ENCODE assay signal across 20 cellular contexts in the genomic region with DNA sequence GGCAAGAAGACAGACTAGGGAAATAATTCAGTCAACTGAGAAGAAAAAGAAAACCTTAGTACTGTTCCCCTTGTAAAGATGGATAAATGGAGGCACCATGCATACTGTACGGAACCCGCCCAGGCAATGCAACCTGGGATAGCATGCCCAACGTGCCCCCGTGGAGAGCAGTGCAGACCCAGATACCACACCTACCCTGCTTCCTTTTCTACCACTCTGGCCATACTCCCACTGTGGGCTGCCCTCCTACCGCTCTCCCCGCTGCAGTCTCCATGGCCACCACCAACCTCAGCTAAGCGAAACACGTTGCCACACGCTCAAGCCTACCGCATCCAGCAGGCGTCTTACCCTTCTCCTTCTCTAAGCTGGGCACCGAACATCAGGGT.
DNase-seq lines count a peak whose midpoint lies in the region; ATAC-seq, FAIRE-seq and TF ChIP-seq lines count a peak whose summit lies in the region.
"Had no signal": no experiment of that assay in that cellular context is flagged by ENCODE, and none has a peak within 500 bp of the region (broad histone marks: within the 10 kb centered on the region; RNA-seq: fewer than 3 reads in every experiment).

No MANE protein-coding gene starts in this region.

- peaks cover 43 to 45% of the 10 kb centered on the region in 2 experiments for H3K27me3 ChIP-seq in K562 (ENCODE audit: control insufficient read depth in 2 of 2, insufficient read depth in 2 of 2, low read length in 2 of 2)

- CTCF ChIA-PET in K562 (lab: Yijun Ruan, JAX; ENCODE audit: low intra/inter-chr PET ratio) = interaction anchor here (1.4 kb wide), 1 partner anchor 10 kb away, joined by 5 read pairs; no protein-coding TSS in a partner anchor

- TSS peak; percentile 78 for BruUV-seq in K562 (replicated peaks; lab: Mats Ljungman, UMichigan)

- peak; percentile 92; the same call in 1 of the 2 replicates for TF ChIP-seq POLR2A in K562 (conservative IDR thresholded peaks at IDR 0.05)

- peak; percentile 52 for DNase-seq in Right ventricle myocardium inferior (ENCODE audit: missing footprints)
- no peak for DNase-seq in Right ventricle myocardium superior
- DNase-seq in K562 (ENCODE audit: extremely low read depth in 1 of 4, low spot score in 3 of 4) = no peak
- peak; percentile 41 for DNase-seq in sciatic nerve (ENCODE audit: low spot score)
- no peak for DNase-seq in NCI-H526 treated with DMSO at 0.1 percent for 48 hours (lab: John Stamatoyannopoulos, UW)
- DNase-seq in GM13976 (ENCODE audit: low spot score) = no peak
- no peak for DNase-seq in SIG-M5 treated with dmso at 0.1 percent for 504 hours (lab: John Stamatoyannopoulos, UW; ENCODE audit: unreplicated experiment)
- DNase-seq: CD8-positive, alpha-beta memory T cell; DMS79 treated with DMSO at 0.1 percent for 48 hours; GOT3; Kasumi-1; NCI-H1417; NCI-H1694 treated with DMSO at 0.1 percent for 48 hours; NCI-H2081 treated with DMSO at 0.1 percent for 48 hours; NCI-H526; SW 1271 had no signal

- H3K79me2 ChIP-seq in K562 (ENCODE audit: control insufficient read depth, insufficient read depth, low read length) = no peaks in the 10 kb centered on the region

- TF ChIP-seq CTCF in K562 (IDR thresholded peaks at IDR 0.05 in 2 of 3, conservative IDR thresholded peaks at IDR 0.05 in 1 of 3; ENCODE audit: insufficient read depth in 2 of 3, low read depth in 1 of 3, low read length in 3 of 3) (0 out of 6 replicates have a peak, but pooled peaks of 2 of the 3 experiments have one; percentile 3 to 12), GM13976 (IDR thresholded peaks at IDR 0.05; ENCODE audit: borderline replicate concordance, control extremely low read depth, extremely low read depth, insufficient read depth, missing control alignments) (no peak)

- H3K9ac ChIP-seq in K562 (ENCODE audit: insufficient read depth in 1 of 2, low read depth in 2 of 2, low read length in 2 of 2) = peak overlapping the region; percentile 51 to 80

- peak overlapping the region; percentile 43; the same call in 2 of the 3 replicates for H3K27ac ChIP-seq in K562 (ENCODE audit: extremely low read depth, low read depth, low read length)
- H3K27ac ChIP-seq: C4-2B, SK-N-MC had no signal

- H3K4me1 ChIP-seq in K562 (replicated peaks in 1 of 2; ENCODE audit: control insufficient read depth in 2 of 2, insufficient read depth in 2 of 2, low read length in 2 of 2) = peaks cover 0 to 9% of the 10 kb centered on the region in 2 experiments; a peak in 3 of 5 replicates

- no peak for FAIRE-seq in K562 (lab: Jason Lieb, UNC)
- FAIRE-seq: GM12878, RCC 7860 had no signal

- H3K4me3 ChIP-seq in K562 = peak overlapping the region; percentile 33
- H3K4me3 ChIP-seq: GM12878, SK-N-MC had no signal

- TF ChIP-seq EP300 in K562 (IDR thresholded peaks at IDR 0.05; ENCODE audit: low read length) = no peak

- in situ Hi-C loops in K562 (cut with MboI) (no loop called here), GM13976 (cut with MboI; ENCODE audit: low sequenced_read_pairs, unreplicated experiment) (no loop called here)

- intact Hi-C loops in Right ventricle myocardium inferior (cut with DNase I) = no loop called here
- intact Hi-C loops in Right ventricle myocardium superior (cut with DNase I) = no loop called here
- intact Hi-C loops in K562 (cut with micrococcal nuclease) = no loop called here
- intact Hi-C loops in sciatic nerve (cut with DNase I) = no loop called here

- peaks cover 8% of the 10 kb centered on the region; the same call in 1 of the 3 replicates for H3K36me3 ChIP-seq in K562 (ENCODE audit: control insufficient read depth, insufficient read depth, low read length)

- H2AFZ ChIP-seq in K562 (ENCODE audit: low read depth, low read length) = peak overlapping the region; percentile 52

- no peak for TF ChIP-seq RAD21 in K562 (CRISPR knock-in tag; conservative IDR thresholded peaks at IDR 0.05 in 1 of 2, IDR thresholded peaks at IDR 0.05 in 1 of 2)

- peaks cover 5% of the 10 kb centered on the region for H3K9me1 ChIP-seq in K562 (ENCODE audit: control insufficient read depth, insufficient read depth, low read length)

- H4K20me1 ChIP-seq in K562 (replicated peaks; ENCODE audit: control insufficient read depth, insufficient read depth, low read length) = peaks cover 17% of the 10 kb centered on the region; the same call in 1 of the 2 replicates

- ATAC-seq in Right ventricle myocardium inferior (no peak), Right ventricle myocardium superior (ENCODE audit: poor library complexity) (no peak), K562 (no peak), sciatic nerve (no peak)
- ATAC-seq: GM12878 had no signal

- WGBS in K562 (ENCODE audit: insufficient coverage, low coverage, missing lambda C conversion rate) = 32% methylated on average over 12 of the region's 12 CpGs

- H3K9me3 ChIP-seq in K562 (replicated peaks; ENCODE audit: control insufficient read depth, insufficient read depth, low read depth, low read length) = no peaks in the 10 kb centered on the region

- peak overlapping the region; percentile 67 for H3K4me2 ChIP-seq in K562 (ENCODE audit: insufficient read depth, low read length)

- POLR2A ChIA-PET in K562 (lab: Yijun Ruan, JAX) = interaction anchor here (0.6 to 1.7 kb wide), 18 partner anchors 8 to 477 kb away, joined by 3 to 16 read pairs (median 4); no protein-coding TSS in a partner anchor

TF ChIP-seq in K562, 482 proteins besides CTCF, POLR2A, EP300 and RAD21 (continues in another document):
- peak; percentile 95; the same call in 1 of the 2 replicates for TF ChIP-seq ZBED1 (IDR thresholded peaks at IDR 0.05)
- no peak for TF ChIP-seq ERF (CRISPR knock-in tag; IDR thresholded peaks at IDR 0.05)
- TF ChIP-seq ZNF431 (CRISPR knock-in tag; IDR thresholded peaks at IDR 0.05) = peak; percentile 69
- TF ChIP-seq BCL6 (CRISPR knock-in tag; IDR thresholded peaks at IDR 0.05) = no peak
- no peak for TF ChIP-seq ARNT (IDR thresholded peaks at IDR 0.05)
- peak; percentile 62 for TF ChIP-seq RBM25 (IDR thresholded peaks at IDR 0.05; ENCODE audit: low read depth, low read length, severe bottlenecking)
- TF ChIP-seq, protein P1, sequence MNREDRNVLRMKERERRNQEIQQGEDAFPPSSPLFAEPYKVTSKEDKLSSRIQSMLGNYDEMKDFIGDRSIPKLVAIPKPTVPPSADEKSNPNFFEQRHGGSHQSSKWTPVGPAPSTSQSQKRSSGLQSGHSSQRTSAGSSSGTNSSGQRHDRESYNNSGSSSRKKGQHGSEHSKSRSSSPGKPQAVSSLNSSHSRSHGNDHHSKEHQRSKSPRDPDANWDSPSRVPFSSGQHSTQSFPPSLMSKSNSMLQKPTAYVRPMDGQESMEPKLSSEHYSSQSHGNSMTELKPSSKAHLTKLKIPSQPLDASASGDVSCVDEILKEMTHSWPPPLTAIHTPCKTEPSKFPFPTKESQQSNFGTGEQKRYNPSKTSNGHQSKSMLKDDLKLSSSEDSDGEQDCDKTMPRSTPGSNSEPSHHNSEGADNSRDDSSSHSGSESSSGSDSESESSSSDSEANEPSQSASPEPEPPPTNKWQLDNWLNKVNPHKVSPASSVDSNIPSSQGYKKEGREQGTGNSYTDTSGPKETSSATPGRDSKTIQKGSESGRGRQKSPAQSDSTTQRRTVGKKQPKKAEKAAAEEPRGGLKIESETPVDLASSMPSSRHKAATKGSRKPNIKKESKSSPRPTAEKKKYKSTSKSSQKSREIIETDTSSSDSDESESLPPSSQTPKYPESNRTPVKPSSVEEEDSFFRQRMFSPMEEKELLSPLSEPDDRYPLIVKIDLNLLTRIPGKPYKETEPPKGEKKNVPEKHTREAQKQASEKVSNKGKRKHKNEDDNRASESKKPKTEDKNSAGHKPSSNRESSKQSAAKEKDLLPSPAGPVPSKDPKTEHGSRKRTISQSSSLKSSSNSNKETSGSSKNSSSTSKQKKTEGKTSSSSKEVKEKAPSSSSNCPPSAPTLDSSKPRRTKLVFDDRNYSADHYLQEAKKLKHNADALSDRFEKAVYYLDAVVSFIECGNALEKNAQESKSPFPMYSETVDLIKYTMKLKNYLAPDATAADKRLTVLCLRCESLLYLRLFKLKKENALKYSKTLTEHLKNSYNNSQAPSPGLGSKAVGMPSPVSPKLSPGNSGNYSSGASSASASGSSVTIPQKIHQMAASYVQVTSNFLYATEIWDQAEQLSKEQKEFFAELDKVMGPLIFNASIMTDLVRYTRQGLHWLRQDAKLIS (CRISPR knock-in tag; IDR thresholded peaks at IDR 0.05) = peak; percentile 98
- peak; percentile 92 for TF ChIP-seq CBX1 (IDR thresholded peaks at IDR 0.05; ENCODE audit: low read depth)
- TF ChIP-seq, protein P2, sequence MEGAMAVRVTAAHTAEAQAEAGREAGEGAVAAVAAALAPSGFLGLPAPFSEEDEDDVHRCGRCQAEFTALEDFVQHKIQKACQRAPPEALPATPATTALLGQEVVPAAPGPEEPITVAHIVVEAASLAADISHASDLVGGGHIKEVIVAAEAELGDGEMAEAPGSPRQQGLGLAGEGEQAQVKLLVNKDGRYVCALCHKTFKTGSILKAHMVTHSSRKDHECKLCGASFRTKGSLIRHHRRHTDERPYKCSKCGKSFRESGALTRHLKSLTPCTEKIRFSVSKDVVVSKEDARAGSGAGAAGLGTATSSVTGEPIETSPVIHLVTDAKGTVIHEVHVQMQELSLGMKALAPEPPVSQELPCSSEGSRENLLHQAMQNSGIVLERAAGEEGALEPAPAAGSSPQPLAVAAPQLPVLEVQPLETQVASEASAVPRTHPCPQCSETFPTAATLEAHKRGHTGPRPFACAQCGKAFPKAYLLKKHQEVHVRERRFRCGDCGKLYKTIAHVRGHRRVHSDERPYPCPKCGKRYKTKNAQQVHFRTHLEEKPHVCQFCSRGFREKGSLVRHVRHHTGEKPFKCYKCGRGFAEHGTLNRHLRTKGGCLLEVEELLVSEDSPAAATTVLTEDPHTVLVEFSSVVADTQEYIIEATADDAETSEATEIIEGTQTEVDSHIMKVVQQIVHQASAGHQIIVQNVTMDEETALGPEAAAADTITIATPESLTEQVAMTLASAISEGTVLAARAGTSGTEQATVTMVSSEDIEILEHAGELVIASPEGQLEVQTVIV (CRISPR knock-in tag; IDR thresholded peaks at IDR 0.05; ENCODE audit: borderline replicate concordance) = peak; percentile 81
- no peak for TF ChIP-seq CREB1 (IDR thresholded peaks at IDR 0.05)
- TF ChIP-seq CREB1 (CRISPR knock-in tag; IDR thresholded peaks at IDR 0.05) = no peak
- TF ChIP-seq, protein P3, sequence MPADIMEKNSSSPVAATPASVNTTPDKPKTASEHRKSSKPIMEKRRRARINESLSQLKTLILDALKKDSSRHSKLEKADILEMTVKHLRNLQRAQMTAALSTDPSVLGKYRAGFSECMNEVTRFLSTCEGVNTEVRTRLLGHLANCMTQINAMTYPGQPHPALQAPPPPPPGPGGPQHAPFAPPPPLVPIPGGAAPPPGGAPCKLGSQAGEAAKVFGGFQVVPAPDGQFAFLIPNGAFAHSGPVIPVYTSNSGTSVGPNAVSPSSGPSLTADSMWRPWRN (IDR thresholded peaks at IDR 0.05; ENCODE audit: low read depth) = no peak
- no peak for TF ChIP-seq SRSF7 (optimal IDR thresholded peaks at IDR 0.05; ENCODE audit: low read depth, low read length)
- TF ChIP-seq KLF16 (IDR thresholded peaks at IDR 0.05) = no peak

Comparison
In these comparisons a context has a peak if more than half of its experiments do, and no peak if none do; other contexts are left out.
1. DNase-seq: peak in Right ventricle myocardium inferior (single experiment) and sciatic nerve (single experiment); none in Right ventricle myocardium superior (single experiment), K562 (0 of 4), NCI-H526 treated with DMSO at 0.1 percent for 48 hours (single experiment), GM13976 (single experiment) and SIG-M5 treated with dmso at 0.1 percent for 504 hours (single experiment).